23 cellular contexts compared by ENCODE assay signal in the genomic region with DNA sequence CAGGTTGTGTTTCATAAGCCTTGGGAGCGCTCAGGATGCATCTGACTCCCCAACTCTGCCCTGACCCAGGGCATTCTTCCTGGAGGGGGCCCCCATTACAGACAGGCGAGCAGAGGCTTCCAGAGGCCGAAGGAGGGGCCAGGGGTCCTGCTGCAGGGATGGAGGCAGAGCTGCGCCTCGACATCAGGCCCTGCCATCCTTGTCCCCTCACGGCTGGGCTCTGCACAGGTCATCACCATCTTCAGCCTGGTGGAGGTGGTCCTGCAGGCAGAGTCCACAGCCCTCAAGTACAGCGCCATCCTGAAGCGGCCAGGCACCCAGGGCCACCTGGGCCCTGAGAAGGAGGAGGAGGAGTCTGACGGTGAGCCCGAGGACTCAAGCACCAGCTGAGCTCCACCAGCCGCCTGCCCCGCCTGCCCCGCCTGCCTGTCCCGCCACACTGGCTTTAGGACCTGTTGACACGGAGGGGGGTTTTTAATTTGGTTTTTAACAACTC. TPM values are rescaled to one million over a fixed set of nuclear protein-coding genes. Genes with fewer than 3 reads are reported as not detected.
DNase-seq lines count a peak whose midpoint lies in the region; ATAC-seq and TF ChIP-seq lines count a peak whose summit lies in the region.
"Had no signal": no experiment of that assay in that cellular context is flagged by ENCODE, and none has a peak within 500 bp of the region (broad histone marks: within the 10 kb centered on the region; RNA-seq: fewer than 3 reads in every experiment).

No MANE protein-coding gene starts in this region.

- no peaks in the 10 kb centered on the region for H3K27me3 ChIP-seq in heart left ventricle
- H3K27me3 ChIP-seq in spleen (replicated peaks in 1 of 7) = no peaks in the 10 kb centered on the region
- H3K27me3 ChIP-seq: breast epithelium, gastrocnemius medialis had no signal

- peak; percentile 1 for DNase-seq in activated CD4-positive, alpha-beta T cell treated with anti-CD3 and anti-CD28 coated beads, Interleukin-2, amount 10 ng/mL, durations not matched to agents 7 days and 5 days
- no peak for DNase-seq in activated CD4-positive, alpha-beta T cell treated with anti-CD3 and anti-CD28 coated beads, Interleukin-2, amount 50 U/mL, for 1 hour
- DNase-seq in CD14-positive monocyte (ENCODE audit: low spot score) (peak; percentile 30), heart left ventricle (peak in 3 of 5 donors; percentile 4 to 34 (median 12)), spleen (peak; percentile 68), caudate nucleus (lab: John Stamatoyannopoulos, UW) (no peak), AML-193 (lab: John Stamatoyannopoulos, UW) (no peak), cerebellar cortex (ENCODE audit: low spot score) (no peak)
- DNase-seq: erythroblast; KG1; NCI-H2029 treated with DMSO at 0.1 percent for 48 hours; NCI-H524; SHP77 treated with DMSO at 0.1 percent for 48 hours; stimulated activated CD4-positive, alpha-beta T cell treated with anti-CD3 and anti-CD28 coated beads, Interleukin-2, amount 100 ng/mL, for 48 hours; substantia nigra had no signal

- no peak overlapping the region for H3K4me3 Mint-ChIP-seq in activated CD4-positive, alpha-beta T cell treated with anti-CD3 and anti-CD28 coated beads, Interleukin-2, amount 10 ng/mL, durations not matched to agents 7 days and 5 days
- no peak overlapping the region for H3K4me3 Mint-ChIP-seq in CD14-positive monocyte

- H3K27ac ChIP-seq in heart left ventricle = no peak overlapping the region
- no peak overlapping the region for H3K27ac ChIP-seq in spleen
- no peak overlapping the region for H3K27ac ChIP-seq in caudate nucleus (ENCODE audit: low read depth, low read length)
- H3K27ac ChIP-seq: breast epithelium, C4-2B, gastrocnemius medialis had no signal

- peaks cover 0 to 5% (median 0%) of the 10 kb centered on the region in 12 donors for H3K4me1 ChIP-seq in heart left ventricle
- H3K4me1 ChIP-seq in spleen = no peaks in the 10 kb centered on the region
- H3K4me1 ChIP-seq: breast epithelium, gastrocnemius medialis had no signal

- 90 to 96% (median 94%) methylated on average over 13 to 15 of the region's 15 CpGs for WGBS in heart left ventricle, 4 donors
- WGBS in spleen, 5 donors = 85 to 97% (median 95%) methylated on average over 10 to 15 of the region's 15 CpGs

- ATAC-seq in heart left ventricle = no peak
- ATAC-seq: gastrocnemius medialis had no signal

- POLR2A ChIA-PET in activated CD4-positive, alpha-beta T cell treated with anti-CD3 and anti-CD28 coated beads, Interleukin-2, amount 10 ng/mL, durations not matched to agents 7 days and 5 days (lab: Charles Lee) = no interaction called here

- TF ChIP-seq CTCF in CD14-positive monocyte (IDR thresholded peaks at IDR 0.05) (no peak), heart left ventricle (IDR thresholded peaks at IDR 0.05) (no peak), spleen (IDR thresholded peaks at IDR 0.05 in 8 of 11, conservative IDR thresholded peaks at IDR 0.05 in 3 of 11) (no peak)

- intact Hi-C loops in CD14-positive monocyte (cut with micrococcal nuclease) = no loop called here
- intact Hi-C loops in heart left ventricle (cut with DNase I) = loop anchor here in 2 of 10 donors (10.0 kb wide), 2 partner anchors 99 to 109 kb away; no protein-coding TSS in a partner anchor
- intact Hi-C loops in spleen (cut with DNase I; ENCODE audit: low total_unique reads) = no loop called here

- no peaks in the 10 kb centered on the region for H3K36me3 Mint-ChIP-seq in activated CD4-positive, alpha-beta T cell treated with anti-CD3 and anti-CD28 coated beads, Interleukin-2, amount 10 ng/mL, durations not matched to agents 7 days and 5 days (ENCODE audit: low read depth)
- H3K36me3 Mint-ChIP-seq in CD14-positive monocyte = peaks cover 8 to 14% of the 10 kb centered on the region in 2 donors

- peaks cover 0 to 13% (median 0%) of the 10 kb centered on the region in 9 donors for H3K36me3 ChIP-seq in heart left ventricle
- H3K36me3 ChIP-seq in spleen = peaks cover 0 to 44% (median 15%) of the 10 kb centered on the region in 6 donors
- H3K36me3 ChIP-seq: breast epithelium, gastrocnemius medialis had no signal

- CTCF ChIA-PET in activated CD4-positive, alpha-beta T cell treated with anti-CD3 and anti-CD28 coated beads, Interleukin-2, amount 10 ng/mL, durations not matched to agents 7 days and 5 days (lab: Charles Lee) = interaction anchor here (1.1 to 1.2 kb wide), 3 partner anchors 10 to 55 kb away, joined by 3 read pairs; no protein-coding TSS in a partner anchor

- no peaks in the 10 kb centered on the region for H3K4me1 Mint-ChIP-seq in activated CD4-positive, alpha-beta T cell treated with anti-CD3 and anti-CD28 coated beads, Interleukin-2, amount 10 ng/mL, durations not matched to agents 7 days and 5 days
- no peaks in the 10 kb centered on the region for H3K4me1 Mint-ChIP-seq in CD14-positive monocyte

- no peak overlapping the region for H3K27ac Mint-ChIP-seq in activated CD4-positive, alpha-beta T cell treated with anti-CD3 and anti-CD28 coated beads, Interleukin-2, amount 10 ng/mL, durations not matched to agents 7 days and 5 days
- H3K27ac Mint-ChIP-seq in CD14-positive monocyte = no peak overlapping the region

- H3K9me3 Mint-ChIP-seq in activated CD4-positive, alpha-beta T cell treated with anti-CD3 and anti-CD28 coated beads, Interleukin-2, amount 10 ng/mL, durations not matched to agents 7 days and 5 days = no peaks in the 10 kb centered on the region
- H3K9me3 Mint-ChIP-seq in CD14-positive monocyte = no peaks in the 10 kb centered on the region

- no peaks in the 10 kb centered on the region for H3K9me3 ChIP-seq in heart left ventricle
- H3K9me3 ChIP-seq in spleen = no peaks in the 10 kb centered on the region
- H3K9me3 ChIP-seq: breast epithelium, gastrocnemius medialis had no signal

- H3K27me3 Mint-ChIP-seq in activated CD4-positive, alpha-beta T cell treated with anti-CD3 and anti-CD28 coated beads, Interleukin-2, amount 10 ng/mL, durations not matched to agents 7 days and 5 days = no peaks in the 10 kb centered on the region
- H3K27me3 Mint-ChIP-seq in CD14-positive monocyte (ENCODE audit: low read depth in 3 of 3) = peaks cover 0 to 2% (median 0%) of the 10 kb centered on the region in 3 donors

- TF ChIP-seq POLR2A in heart left ventricle (IDR thresholded peaks at IDR 0.05) (no peak), spleen (IDR thresholded peaks at IDR 0.05) (no peak)

- H3K4me3 ChIP-seq in heart left ventricle (no peak overlapping the region), spleen (no peak overlapping the region)
- H3K4me3 ChIP-seq: breast epithelium, gastrocnemius medialis had no signal

RNA-seq across cellular contexts. Expression of gene ALPP, which starts 42.3 kb away (rescaled TPM):
- not detected for total RNA-seq in activated CD4-positive, alpha-beta T cell treated with anti-CD3 and anti-CD28 coated beads, Interleukin-2, amount 10 ng/mL, durations not matched to agents 7 days and 5 days
- polyA plus RNA-seq in CD14-positive monocyte (not detected), heart left ventricle (not detected), spleen (not detected)
- total RNA-seq in heart left ventricle (not detected), spleen (not detected)
- total RNA-seq: A673; activated CD8-positive, alpha-beta memory T cell treated with anti-CD3 and anti-CD28 coated beads for 36 hours; breast epithelium; dermis microvascular lymphatic vessel endothelial cell; gastrocnemius medialis; liver; osteoblast had no signal
- polyA plus RNA-seq: liver had no signal

Comparison
In these comparisons a context has a peak if more than half of its experiments do, and no peak if none do; other contexts are left out.
1. DNase-seq: peak in activated CD4-positive, alpha-beta T cell treated with anti-CD3 and anti-CD28 coated beads, Interleukin-2, amount 10 ng/mL, durations not matched to agents 7 days and 5 days (single experiment), CD14-positive monocyte (single experiment), heart left ventricle (3 of 5) and spleen (single experiment); none in activated CD4-positive, alpha-beta T cell treated with anti-CD3 and anti-CD28 coated beads, Interleukin-2, amount 50 U/mL, for 1 hour (single experiment), caudate nucleus (0 of 61), AML-193 (0 of 2) and cerebellar cortex (single experiment).